In the genomic region with DNA sequence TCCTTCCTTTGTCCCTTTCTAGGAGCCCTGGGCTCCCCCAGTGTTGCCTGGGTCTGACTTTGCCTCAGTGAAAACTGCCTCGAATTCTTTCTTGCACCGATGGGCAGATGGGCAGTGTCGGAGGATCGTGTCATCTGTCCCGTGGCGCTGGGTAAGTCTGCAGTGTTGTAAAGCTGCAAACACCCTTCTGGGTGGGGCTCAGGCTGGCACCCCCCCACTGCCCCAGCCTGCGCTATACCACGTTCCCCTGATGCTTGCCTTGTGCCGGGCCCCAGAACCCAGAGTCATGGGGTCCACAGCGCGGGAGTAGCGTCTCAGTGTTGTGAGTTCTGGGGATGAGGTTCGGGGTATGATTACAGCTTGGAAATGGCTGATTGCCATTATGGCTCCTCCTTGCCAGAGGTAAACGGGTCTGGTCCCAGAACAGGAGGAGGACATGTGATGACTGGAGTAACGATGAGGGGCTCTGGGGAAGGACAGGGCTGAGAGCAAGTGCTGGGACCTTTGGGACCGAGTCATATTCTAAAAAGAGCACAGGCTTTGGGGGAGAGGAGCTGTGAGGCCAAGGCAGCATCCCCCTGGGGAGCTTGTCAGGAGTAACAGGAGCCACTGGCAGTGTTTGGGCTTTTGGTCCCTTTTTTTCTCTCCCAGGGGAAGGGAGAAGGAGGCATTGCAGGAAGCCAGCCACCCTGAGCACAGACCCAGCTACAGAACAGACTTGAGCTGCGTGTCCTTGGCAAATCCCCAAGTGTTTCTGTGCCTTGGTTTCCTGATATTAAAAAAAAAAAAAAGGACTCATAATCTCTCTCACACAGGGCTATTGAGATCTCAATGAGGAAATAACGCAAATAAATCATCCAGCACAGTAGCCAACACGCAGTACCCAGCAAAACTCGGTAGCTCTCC, we compare ENCODE assay signal across 13 cellular contexts. TPM values are rescaled to one million over a fixed set of nuclear protein-coding genes. Genes with fewer than 3 reads are reported as not detected.
DNase-seq lines count a peak whose midpoint lies in the region; ATAC-seq and TF ChIP-seq lines count a peak whose summit lies in the region.
"Had no signal": no experiment of that assay in that cellular context is flagged by ENCODE, and none has a peak within 500 bp of the region (broad histone marks: within the 10 kb centered on the region; RNA-seq: fewer than 3 reads in every experiment).

No MANE protein-coding gene starts in this region.

- TF ChIP-seq POLR2A in suprapubic skin (IDR thresholded peaks at IDR 0.05) = no peak

- H3K9me3 Mint-ChIP-seq in glutamatergic neuron (ENCODE audit: unreplicated experiment) = peaks cover 10% of the 10 kb centered on the region
- no peaks in the 10 kb centered on the region for H3K9me3 Mint-ChIP-seq in neural crest cell

- no peak overlapping the region for H3K27ac ChIP-seq in suprapubic skin
- H3K27ac ChIP-seq: HL-60 had no signal

- DNase-seq in D341Med (ENCODE audit: low spot score) = peak; percentile 24
- DNase-seq in NCI-H345 treated with DMSO at 0.1 percent for 48 hours (lab: John Stamatoyannopoulos, UW; ENCODE audit: unreplicated experiment) = peak; percentile 43
- no peak for DNase-seq in glutamatergic neuron
- no peak for DNase-seq in neural crest cell (ENCODE audit: low read depth, low spot score)
- no peak for DNase-seq in suprapubic skin (ENCODE audit: low spot score in 2 of 2)
- no peak for DNase-seq in occipital lobe (lab: John Stamatoyannopoulos, UW)
- DNase-seq in NK-92 (lab: John Stamatoyannopoulos, UW; ENCODE audit: unreplicated experiment) = no peak
- DNase-seq: CD4-positive, CD25-positive, alpha-beta regulatory T cell had no signal

- H3K4me3 Mint-ChIP-seq in glutamatergic neuron (ENCODE audit: unreplicated experiment) = peak overlapping the region; percentile 49
- peak overlapping the region; percentile 54 for H3K4me3 Mint-ChIP-seq in neural crest cell
- H3K4me3 Mint-ChIP-seq: CD4-positive, CD25-positive, alpha-beta regulatory T cell had no signal

- H3K4me3 ChIP-seq in suprapubic skin = no peak overlapping the region

- H3K36me3 Mint-ChIP-seq in glutamatergic neuron (ENCODE audit: unreplicated experiment) = no peaks in the 10 kb centered on the region
- no peaks in the 10 kb centered on the region for H3K36me3 Mint-ChIP-seq in neural crest cell (ENCODE audit: low read depth)
- H3K36me3 Mint-ChIP-seq: CD4-positive, CD25-positive, alpha-beta regulatory T cell had no signal

- H3K9me3 ChIP-seq in suprapubic skin = no peaks in the 10 kb centered on the region

- no peak for TF ChIP-seq EP300 in suprapubic skin (IDR thresholded peaks at IDR 0.05)

- peaks cover 15% of the 10 kb centered on the region for H3K27me3 Mint-ChIP-seq in glutamatergic neuron (ENCODE audit: unreplicated experiment)
- peaks cover 31% of the 10 kb centered on the region for H3K27me3 Mint-ChIP-seq in neural crest cell (ENCODE audit: low read depth)

- peaks cover 14% of the 10 kb centered on the region for H3K4me1 ChIP-seq in suprapubic skin

- H3K27me3 ChIP-seq in suprapubic skin = peaks cover 76% of the 10 kb centered on the region

- no peak for TF ChIP-seq CTCF in glutamatergic neuron (IDR thresholded peaks at IDR 0.05; ENCODE audit: partially characterized antibody, unreplicated experiment)
- TF ChIP-seq CTCF in neural crest cell (conservative IDR thresholded peaks at IDR 0.05) = no peak
- TF ChIP-seq CTCF in suprapubic skin (IDR thresholded peaks at IDR 0.05) = no peak

- 55% methylated on average over 20 of the region's 20 CpGs for WGBS in suprapubic skin

- H3K27ac Mint-ChIP-seq in glutamatergic neuron (ENCODE audit: unreplicated experiment) (peak overlapping the region; percentile 78), neural crest cell (ENCODE audit: unreplicated experiment) (peak overlapping the region; percentile 84)
- H3K27ac Mint-ChIP-seq: CD4-positive, CD25-positive, alpha-beta regulatory T cell had no signal

- no peaks in the 10 kb centered on the region for H3K36me3 ChIP-seq in suprapubic skin

- no peak for ATAC-seq in GM21786 (IDR thresholded peaks at IDR 0.05; ENCODE audit: unreplicated experiment)
- ATAC-seq: Panc1 had no signal

- H3K4me1 Mint-ChIP-seq in glutamatergic neuron (ENCODE audit: low read depth, unreplicated experiment) (peaks cover 35% of the 10 kb centered on the region), neural crest cell (peaks cover 63% of the 10 kb centered on the region)
- H3K4me1 Mint-ChIP-seq: CD4-positive, CD25-positive, alpha-beta regulatory T cell had no signal

RNA-seq across cellular contexts. Expression of a gene that starts 4.3 kb away (rescaled TPM):
- total RNA-seq in glutamatergic neuron (ENCODE audit: unreplicated experiment) (not detected), neural crest cell (0.09 and 0.18 TPM in 2 replicates), suprapubic skin (not detected), occipital lobe (not detected)
- total RNA-seq: CD4-positive, CD25-positive, alpha-beta regulatory T cell; kidney; pulmonary artery endothelial cell had no signal

Comparison
In these comparisons a context has a peak if more than half of its experiments do, and no peak if none do; other contexts are left out.
1. DNase-seq: peak in D341Med (single experiment) and NCI-H345 treated with DMSO at 0.1 percent for 48 hours (single experiment); none in glutamatergic neuron (single experiment), neural crest cell (single experiment), suprapubic skin (0 of 2), occipital lobe (single experiment) and NK-92 (single experiment).